Comparison of ENCODE assay signal across 8 cellular contexts in the genomic region with DNA sequence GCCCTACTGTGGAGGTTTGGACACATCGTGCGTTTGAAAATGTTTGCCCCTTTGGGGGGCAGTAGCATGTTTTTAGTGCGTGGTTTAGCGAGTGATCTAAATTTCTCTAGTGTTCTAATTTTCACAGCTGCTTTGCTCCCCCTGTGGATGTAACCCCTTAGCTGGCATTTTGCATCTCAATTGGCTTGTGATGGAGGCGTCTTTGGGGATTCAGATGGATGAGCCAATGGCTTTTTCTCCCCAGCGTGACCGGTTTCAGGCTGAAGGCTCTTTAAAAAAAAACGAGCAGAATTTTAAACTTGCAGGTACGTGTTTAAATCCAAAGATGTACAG. TPM values are rescaled to one million over a fixed set of nuclear protein-coding genes. Genes with fewer than 3 reads are reported as not detected.
DNase-seq lines count a peak whose midpoint lies in the region; ATAC-seq and TF ChIP-seq lines count a peak whose summit lies in the region.

No MANE protein-coding gene starts in this region.

- peaks cover 11% of the 10 kb centered on the region for H3K4me1 ChIP-seq in Caco-2
- H3K4me1 ChIP-seq in endocrine pancreas (ENCODE audit: control insufficient read depth, insufficient read depth, low read length): no peaks in the 10 kb centered on the region
- peaks cover 44% of the 10 kb centered on the region for H3K4me1 ChIP-seq in neural progenitor cell

- peak overlapping the region; percentile 86 for H3K4me2 ChIP-seq in neural progenitor cell

- H3K4me1 Mint-ChIP-seq in Caco-2 (ENCODE audit: low read depth, unreplicated experiment) (peaks cover 18% of the 10 kb centered on the region), neural progenitor cell (peaks cover 22% of the 10 kb centered on the region)
- peaks cover 16% of the 10 kb centered on the region for H3K4me1 Mint-ChIP-seq in activated CD4-positive, alpha-beta memory T cell treated with anti-CD3 and anti-CD28 coated beads for 36 hours (ENCODE audit: low read depth)

- DNase-seq in Caco-2 (no peak), NOMO-1 treated with DMSO at 0.1 percent for 48 hours (lab: John Stamatoyannopoulos, UW; ENCODE audit: unreplicated experiment) (peak; percentile 51), neural progenitor cell (ENCODE audit: low spot score) (no peak), H4 (ENCODE audit: low spot score) (no peak)
- no peak for DNase-seq in activated CD4-positive, alpha-beta memory T cell treated with anti-CD3 and anti-CD28 coated beads for 36 hours

- peak overlapping the region; percentile 95 for H2AFZ ChIP-seq in neural progenitor cell (replicated peaks)

- H3K4me3 Mint-ChIP-seq in Caco-2 (ENCODE audit: unreplicated experiment) (no peak overlapping the region), neural progenitor cell (no peak overlapping the region)
- no peak overlapping the region for H3K4me3 Mint-ChIP-seq in activated CD4-positive, alpha-beta memory T cell treated with anti-CD3 and anti-CD28 coated beads for 36 hours

- peak overlapping the region; percentile 96 for H3K27ac ChIP-seq in neural progenitor cell

- H3K27me3 ChIP-seq in Caco-2 (replicated peaks; ENCODE audit: control insufficient read depth, insufficient read depth, low read length): no peaks in the 10 kb centered on the region
- no peaks in the 10 kb centered on the region for H3K27me3 ChIP-seq in endocrine pancreas (ENCODE audit: control insufficient read depth, insufficient read depth, low read length)
- H3K27me3 ChIP-seq in neural progenitor cell: no peaks in the 10 kb centered on the region

- CTCF ChIA-PET in Caco-2 (lab: Charles Lee): no interaction called here
- CTCF ChIA-PET in activated CD4-positive, alpha-beta memory T cell treated with anti-CD3 and anti-CD28 coated beads for 36 hours (lab: Charles Lee): interaction anchor here (0.6 to 4.0 kb wide), 8 partner anchors 11 to 428 kb away, joined by 3 to 31 read pairs (median 3); no protein-coding TSS in a partner anchor

- POLR2A ChIA-PET in Caco-2 (lab: Charles Lee): interaction anchor here (0.6 kb wide), 2 partner anchors 59 to 595 kb away, joined by 3 to 4 read pairs; no protein-coding TSS in a partner anchor
- POLR2A ChIA-PET in activated CD4-positive, alpha-beta memory T cell treated with anti-CD3 and anti-CD28 coated beads for 36 hours (lab: Charles Lee): no interaction called here

- H3K79me2 ChIP-seq in neural progenitor cell (ENCODE audit: low read depth): peaks cover 52% of the 10 kb centered on the region

- peaks cover 41% of the 10 kb centered on the region for H4K20me1 ChIP-seq in neural progenitor cell (ENCODE audit: low read depth)

- H3K36me3 ChIP-seq in Caco-2 (ENCODE audit: control insufficient read depth, insufficient read depth, low read length) (no peaks in the 10 kb centered on the region), endocrine pancreas (ENCODE audit: control insufficient read depth, insufficient read depth, low read length) (no peaks in the 10 kb centered on the region), neural progenitor cell (no peaks in the 10 kb centered on the region)

- peaks cover 37% of the 10 kb centered on the region for H3F3A ChIP-seq in neural progenitor cell (ENCODE audit: low read depth)

- H3K9ac ChIP-seq in endocrine pancreas (ENCODE audit: control insufficient read depth, insufficient read depth, low read length) (peak overlapping the region; percentile 5), neural progenitor cell (peak overlapping the region; percentile 77)

- ATAC-seq in GM19397 (IDR thresholded peaks at IDR 0.05; ENCODE audit: unreplicated experiment): peak; percentile 19
- peak; percentile 6 for ATAC-seq in HG03442 (IDR thresholded peaks at IDR 0.05; ENCODE audit: unreplicated experiment)

- H3K27ac Mint-ChIP-seq in Caco-2 (ENCODE audit: unreplicated experiment): no peak overlapping the region
- no peak overlapping the region for H3K27ac Mint-ChIP-seq in neural progenitor cell
- H3K27ac Mint-ChIP-seq in activated CD4-positive, alpha-beta memory T cell treated with anti-CD3 and anti-CD28 coated beads for 36 hours: no peak overlapping the region

- peak overlapping the region; percentile 54 for H3K4me3 ChIP-seq in Caco-2 (ENCODE audit: low read depth, low read length)
- peak overlapping the region; percentile 84 for H3K4me3 ChIP-seq in endocrine pancreas (ENCODE audit: control insufficient read depth, insufficient read depth, low read length)
- peak overlapping the region; percentile 71 for H3K4me3 ChIP-seq in neural progenitor cell

- H3K36me3 Mint-ChIP-seq in Caco-2 (ENCODE audit: insufficient read depth, unreplicated experiment) (no peaks in the 10 kb centered on the region), neural progenitor cell (peaks cover 4% of the 10 kb centered on the region)
- H3K36me3 Mint-ChIP-seq in activated CD4-positive, alpha-beta memory T cell treated with anti-CD3 and anti-CD28 coated beads for 36 hours: peaks cover 18% of the 10 kb centered on the region

- no peaks in the 10 kb centered on the region for H3K27me3 Mint-ChIP-seq in Caco-2 (ENCODE audit: insufficient read depth, unreplicated experiment)
- no peaks in the 10 kb centered on the region for H3K27me3 Mint-ChIP-seq in neural progenitor cell (ENCODE audit: insufficient read depth, low read depth)
- no peaks in the 10 kb centered on the region for H3K27me3 Mint-ChIP-seq in activated CD4-positive, alpha-beta memory T cell treated with anti-CD3 and anti-CD28 coated beads for 36 hours

- H3K9me3 Mint-ChIP-seq in Caco-2 (ENCODE audit: unreplicated experiment) (no peaks in the 10 kb centered on the region), neural progenitor cell (no peaks in the 10 kb centered on the region)
- no peaks in the 10 kb centered on the region for H3K9me3 Mint-ChIP-seq in activated CD4-positive, alpha-beta memory T cell treated with anti-CD3 and anti-CD28 coated beads for 36 hours

- TF ChIP-seq CTCF in Caco-2 (IDR thresholded peaks at IDR 0.05; ENCODE audit: insufficient read depth in 1 of 2, low read depth in 1 of 2, low read length in 1 of 2, severe bottlenecking in 1 of 2, unreplicated experiment in 1 of 2) (no peak), neural progenitor cell (IDR thresholded peaks at IDR 0.05) (no peak)

- H3K9me3 ChIP-seq in Caco-2: no peaks in the 10 kb centered on the region
- no peaks in the 10 kb centered on the region for H3K9me3 ChIP-seq in endocrine pancreas (ENCODE audit: control insufficient read depth, low read length)
- H3K9me3 ChIP-seq in neural progenitor cell (ENCODE audit: low read depth): no peaks in the 10 kb centered on the region

- intact Hi-C loops in Caco-2 (cut with micrococcal nuclease; ENCODE audit: unreplicated experiment): loop anchor here (2.0 to 5.0 kb wide), 3 partner anchors 99 to 334 kb away; partner anchors contain the start of gene HFM1
- intact Hi-C loops in activated CD4-positive, alpha-beta memory T cell treated with anti-CD3 and anti-CD28 coated beads for 36 hours (cut with micrococcal nuclease): loop anchor here (1.0 to 10.0 kb wide), 8 partner anchors 55 to 793 kb away; partner anchors contain the start of genes GLMN, RPAP2 and ZNF644

- no TSS peak for BruUV-seq in Caco-2 (replicated peaks; lab: Mats Ljungman, UMichigan)

RNA-seq across cellular contexts. Expression of gene CDC7, which starts 0.8 kb away (rescaled TPM):
- total RNA-seq in Caco-2 (2022) (17.6 and 19.4 TPM in 2 replicates), neural progenitor cell (ENCODE audit: low replicate concordance) (90.8 and 156 TPM in 2 replicates)
- total RNA-seq in H4 (2014; rRNA removed; shearing (Covaris generic)): 13.6 and 14.3 TPM in 2 replicates
- total RNA-seq in activated CD4-positive, alpha-beta memory T cell treated with anti-CD3 and anti-CD28 coated beads for 36 hours: 10 to 100 TPM; 20.2 to 20.4 TPM
